1 cellular context compared by ENCODE assay signal in genomic region chr22:49769691-49770315, GRCh38.
TF ChIP-seq lines count a peak whose summit lies in the region.

No MANE protein-coding gene starts in this region.

TF ChIP-seq in HepG2, 621 proteins besides CTCF, POLR2A, EP300 and RAD21:
- TF ChIP-seq ZNF501 (CRISPR knock-in tag; IDR thresholded peaks at IDR 0.05) (no peak), ZBTB8A (CRISPR knock-in tag; IDR thresholded peaks at IDR 0.05; ENCODE audit: borderline replicate concordance, low read depth) (no peak), ZNF609 (CRISPR knock-in tag; IDR thresholded peaks at IDR 0.05; ENCODE audit: borderline replicate concordance) (no peak), HOXD1 (CRISPR knock-in tag; IDR thresholded peaks at IDR 0.05) (no peak), AGO2 (optimal IDR thresholded peaks at IDR 0.05; ENCODE audit: low read depth, low read length) (peak; percentile 7), ERF (CRISPR knock-in tag; IDR thresholded peaks at IDR 0.05) (no peak), ZFP41 (CRISPR knock-in tag; IDR thresholded peaks at IDR 0.05; ENCODE audit: borderline replicate concordance) (no peak)
- TF ChIP-seq, protein P1, sequence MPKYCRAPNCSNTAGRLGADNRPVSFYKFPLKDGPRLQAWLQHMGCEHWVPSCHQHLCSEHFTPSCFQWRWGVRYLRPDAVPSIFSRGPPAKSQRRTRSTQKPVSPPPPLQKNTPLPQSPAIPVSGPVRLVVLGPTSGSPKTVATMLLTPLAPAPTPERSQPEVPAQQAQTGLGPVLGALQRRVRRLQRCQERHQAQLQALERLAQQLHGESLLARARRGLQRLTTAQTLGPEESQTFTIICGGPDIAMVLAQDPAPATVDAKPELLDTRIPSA (CRISPR knock-in tag; IDR thresholded peaks at IDR 0.05; ENCODE audit: borderline replicate concordance): no peak
